8 cellular contexts compared by ENCODE assay signal in the genomic region with DNA sequence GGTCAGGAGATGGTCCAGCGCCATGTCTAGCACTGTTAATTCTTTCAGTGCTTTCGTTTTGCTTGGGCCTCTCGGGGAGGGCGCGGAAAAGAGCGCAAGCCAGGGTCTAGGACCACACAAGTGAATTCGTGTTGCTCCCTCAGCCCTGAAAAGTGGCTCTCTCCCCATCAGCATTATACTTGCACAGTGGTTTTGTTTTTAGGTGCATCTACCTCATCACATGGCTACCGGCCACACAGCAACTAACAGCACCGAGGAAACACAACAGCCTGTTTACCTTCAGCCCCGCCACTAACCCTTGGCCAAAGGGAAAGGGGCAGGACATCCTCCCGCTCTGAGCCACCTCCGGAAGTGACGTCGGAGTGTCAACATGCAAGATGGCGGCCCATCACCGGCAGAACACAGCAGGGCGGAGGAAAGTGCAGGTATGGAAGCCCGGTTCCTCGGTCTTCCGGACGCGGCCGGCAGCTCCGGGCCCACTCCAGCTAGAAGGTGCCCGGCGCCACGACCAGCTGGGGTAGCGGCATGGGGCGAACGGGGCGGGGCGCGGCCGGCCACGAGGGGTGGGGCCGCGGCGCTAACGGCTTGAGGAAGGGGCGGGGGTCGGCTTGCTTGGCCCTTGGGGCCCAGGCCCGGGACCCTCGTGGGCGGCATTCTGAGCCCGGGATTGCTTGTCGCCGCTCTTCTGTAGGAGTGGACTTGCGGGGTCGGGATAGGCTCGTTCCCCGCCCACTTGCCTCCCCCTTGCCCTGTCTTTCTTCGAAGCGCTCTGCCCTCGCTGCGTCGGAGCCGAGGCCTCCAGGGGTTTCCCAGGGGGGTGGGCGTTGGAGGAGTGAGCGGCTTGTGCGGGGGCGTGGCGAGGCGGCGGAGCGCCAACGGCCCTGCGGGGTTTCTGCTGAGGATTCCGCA. TPM values are rescaled to one million over a fixed set of nuclear protein-coding genes. Genes with fewer than 3 reads are reported as not detected.
A peak's percentile ranks its signal among the peaks of the same experiment; 100 is the strongest.
DNase-seq lines count a peak whose midpoint lies in the region; ATAC-seq and TF ChIP-seq lines count a peak whose summit lies in the region.

A gene (minus strand): TSS at position 296 of the 909 bp plus-strand sequence. CDS start 101,582 bp downstream, outside the sequence.
A gene (plus strand): TSS at position 368 of the 909 bp plus-strand sequence. CDS start 10 bp downstream, at position 378.

- no peaks in the 10 kb centered on the region for H3K27me3 ChIP-seq in IMR-90 (ENCODE audit: control insufficient read depth, insufficient read depth, low read length)

- H3K4me1 ChIP-seq in IMR-90 (ENCODE audit: control insufficient read depth, insufficient read depth, low read length) (peaks cover 2% of the 10 kb centered on the region; the same call in 1 of the 2 replicates), OCI-LY7 (ENCODE audit: insufficient read depth, low read length, poor library complexity, severe bottlenecking) (peaks cover 21% of the 10 kb centered on the region), mucosa of descending colon (ENCODE audit: low read depth) (peaks cover 15% of the 10 kb centered on the region)

- H3K9me1 ChIP-seq in IMR-90 (ENCODE audit: insufficient read depth, low read length), result peaks cover 4% of the 10 kb centered on the region

- peak within 1 kb of the TSS; percentile 72 for H4K91ac ChIP-seq in IMR-90 (ENCODE audit: insufficient read depth, low read depth, low read length)

- H3K4me3 ChIP-seq in IMR-90 (ENCODE audit: insufficient read depth, low read depth, low read length) (peak within 1 kb of the TSS; percentile 85), OCI-LY7 (ENCODE audit: low read depth, low read length, poor library complexity, severe bottlenecking) (peak within 1 kb of the TSS; percentile 87), epithelial cell of proximal tubule (ENCODE audit: low read depth, low read length) (peak within 1 kb of the TSS; percentile 76), mucosa of descending colon (peak within 1 kb of the TSS; percentile 99)

- H3K4me2 ChIP-seq in IMR-90 (ENCODE audit: low read depth, low read length), result peak within 1 kb of the TSS; percentile 98
- H3K4me2 ChIP-seq in OCI-LY7 (ENCODE audit: low read length), result peak within 1 kb of the TSS; percentile 77

- H3K36me3 ChIP-seq in IMR-90 (ENCODE audit: control insufficient read depth, insufficient read depth, low read length) (no peaks in the 10 kb centered on the region), OCI-LY7 (ENCODE audit: insufficient read depth, low read length) (no peaks in the 10 kb centered on the region), mucosa of descending colon (ENCODE audit: low read depth) (no peaks in the 10 kb centered on the region)

- H2BK20ac ChIP-seq in IMR-90 (ENCODE audit: low read depth, low read length), result 0 out of 2 replicates have a peak within 1 kb of the TSS, but pooled peaks have one; percentile 32

- BruUV-seq in IMR-90 (replicated peaks; lab: Mats Ljungman, UMichigan) (no TSS peak), OCI-LY7 (replicated peaks; lab: Mats Ljungman, UMichigan) (no TSS peak)

- DNase-seq in DMS114 treated with DMSO at 0.1 percent for 48 hours (lab: John Stamatoyannopoulos, UW; ENCODE audit: unreplicated experiment) (peak; percentile 76), IMR-90 (peak; percentile 88), OCI-LY7 (ENCODE audit: low spot score) (peak; percentile 95), activated T-cell treated with anti-CD3 and anti-CD28 coated beads for 48 hours (ENCODE audit: low read depth) (peak; percentile 86), epithelial cell of proximal tubule (ENCODE audit: low read depth) (peak; percentile 54), mucosa of descending colon (peak; percentile 94 to 98 (median 97))
- peak; percentile 83 to 86 for DNase-seq in stimulated activated CD8-positive, alpha-beta memory T cell treated with anti-CD3 and anti-CD28 coated beads, Interleukin-4, amount 100 ng/mL, for 1 hour (ENCODE audit: low read depth in 2 of 2, low spot score in 1 of 2)

- peak within 1 kb of the TSS; percentile 42; the same call in 1 of the 2 replicates for H2BK120ac ChIP-seq in IMR-90 (ENCODE audit: low read depth, low read length)

- H2AK9ac ChIP-seq in IMR-90 (replicated peaks; ENCODE audit: low read depth, low read length, poor library complexity), result peak within 1 kb of the TSS; percentile 32

- ATAC-seq in GM21529 (IDR thresholded peaks at IDR 0.05; ENCODE audit: unreplicated experiment), result peak; percentile 99
- peak; percentile 99 for ATAC-seq in IMR-90 (ENCODE audit: low read depth)
- ATAC-seq in mucosa of descending colon, result peak; percentile 99

- peak within 1 kb of the TSS; percentile 45 for H3K56ac ChIP-seq in IMR-90 (ENCODE audit: extremely low read depth, insufficient read depth, low read length)

- peak within 1 kb of the TSS; percentile 96 for H3K18ac ChIP-seq in IMR-90 (ENCODE audit: low read depth, low read length)

- WGBS in IMR-90 (ENCODE audit: extremely low coverage in 2 of 2, insufficient read length in 1 of 2), 2 experiments, result 4% methylated on average over 21 of the region's 68 CpGs; no CpG with 5 or more reads in 1 of the 2 experiments

- peak within 1 kb of the TSS; percentile 66 to 96 for H4K8ac ChIP-seq in IMR-90 (ENCODE audit: low read depth in 2 of 2, low read length in 2 of 2)

- peak within 1 kb of the TSS; percentile 61; the same call in 1 of the 2 replicates for H3K23ac ChIP-seq in IMR-90 (ENCODE audit: low read depth, low read length)

- TF ChIP-seq RAD21 in IMR-90 (IDR thresholded peaks at IDR 0.05; ENCODE audit: low read length), result no peak

- CTCF ChIA-PET in IMR-90 (lab: Yijun Ruan, JAX), result interaction anchor here (0.6 kb wide), 1 partner anchor 1681 kb away, joined by 3 read pairs; no protein-coding TSS in a partner anchor
- CTCF ChIA-PET in OCI-LY7 (lab: Charles Lee; ENCODE audit: unreplicated experiment), result no interaction called here

- dilution Hi-C loops in IMR-90 (cut with HindIII; ENCODE audit: low sequenced_read_pairs, unreplicated experiment), result no loop called here

- H3K9me2 ChIP-seq in OCI-LY7 (ENCODE audit: insufficient read depth, low read length), result no peaks in the 10 kb centered on the region

- H3K79me1 ChIP-seq in IMR-90 (ENCODE audit: low read depth in 1 of 2, low read length in 2 of 2), result peaks cover 4 to 21% of the 10 kb centered on the region in 2 experiments; a peak in 3 of 4 replicates

- H3K4ac ChIP-seq in IMR-90 (ENCODE audit: low read depth, low read length), result peak within 1 kb of the TSS; percentile 89

- H4K20me1 ChIP-seq in IMR-90 (ENCODE audit: insufficient read depth, low read length), result no peaks in the 10 kb centered on the region; the same call in 1 of the 2 replicates
- no peaks in the 10 kb centered on the region for H4K20me1 ChIP-seq in OCI-LY7 (ENCODE audit: insufficient read depth, low read length)

- TF ChIP-seq POLR2A in IMR-90 (IDR thresholded peaks at IDR 0.05; ENCODE audit: low read depth, low read length), result peak; percentile 79

- H4K5ac ChIP-seq in IMR-90 (ENCODE audit: low read depth, low read length), result peak within 1 kb of the TSS; percentile 100

- TF ChIP-seq CTCF in IMR-90 (conservative IDR thresholded peaks at IDR 0.05; ENCODE audit: low read depth, low read length) (no peak), OCI-LY7 (conservative IDR thresholded peaks at IDR 0.05; ENCODE audit: low read length) (no peak), epithelial cell of proximal tubule (conservative IDR thresholded peaks at IDR 0.05; ENCODE audit: low read depth, low read length) (no peak), mucosa of descending colon (IDR thresholded peaks at IDR 0.05) (no peak)

- peak within 1 kb of the TSS; percentile 89 for H3K9ac ChIP-seq in IMR-90 (ENCODE audit: low read depth, low read length)

- POLR2A ChIA-PET in IMR-90 (lab: Charles Lee; ENCODE audit: unreplicated experiment) (no interaction called here), OCI-LY7 (lab: Charles Lee) (interaction anchor here (0.6 to 0.7 kb wide), 2 partner anchors 37 to 164 kb away, joined by 3 to 5 read pairs; no protein-coding TSS in a partner anchor)

- H2AK5ac ChIP-seq in IMR-90 (ENCODE audit: low read depth, low read length), result peak within 1 kb of the TSS; percentile 61; the same call in 1 of the 2 replicates

- H2BK5ac ChIP-seq in IMR-90 (ENCODE audit: low read depth, low read length, poor library complexity, severe bottlenecking), result peak within 1 kb of the TSS; percentile 87

- H3K9me3 ChIP-seq in IMR-90 (ENCODE audit: control insufficient read depth, insufficient read depth, low read length) (no peaks in the 10 kb centered on the region), OCI-LY7 (ENCODE audit: low read length) (no peaks in the 10 kb centered on the region), mucosa of descending colon (no peaks in the 10 kb centered on the region)

- H3K27ac ChIP-seq in IMR-90 (ENCODE audit: insufficient read depth, low read length) (peak within 1 kb of the TSS; percentile 88), OCI-LY7 (ENCODE audit: low read depth, low read length, poor library complexity, severe bottlenecking) (peak within 1 kb of the TSS; percentile 58)

- intact Hi-C loops in IMR-90 (cut with micrococcal nuclease) (no loop called here), OCI-LY7 (cut with micrococcal nuclease; ENCODE audit: unreplicated experiment) (loop anchor here (10.0 kb wide), 1 partner anchor 333 kb away; a partner anchor contains a TSS), mucosa of descending colon (cut with DNase I, micrococcal nuclease) (no loop called here)

- H2AFZ ChIP-seq in IMR-90 (replicated peaks; ENCODE audit: low read length, poor library complexity), result peak within 1 kb of the TSS; percentile 95
- H2AFZ ChIP-seq in OCI-LY7 (ENCODE audit: low read length), result peak within 1 kb of the TSS; percentile 91

- in situ Hi-C loops in IMR-90 (cut with MboI; ENCODE audit: low sequenced_read_pairs), result no loop called here

- H2BK15ac ChIP-seq in IMR-90 (ENCODE audit: low read depth, low read length), result no peak within 1 kb of the TSS; the same call in 2 of the 3 replicates

- peaks cover 20% of the 10 kb centered on the region; the same call in 1 of the 2 replicates for H3K79me2 ChIP-seq in OCI-LY7 (ENCODE audit: insufficient read depth, low read depth, low read length)

- peak within 1 kb of the TSS; percentile 97 for H3K14ac ChIP-seq in IMR-90 (replicated peaks; ENCODE audit: low read depth, low read length)

RNA-seq across cellular contexts. Expression of the first gene that starts in this region (rescaled TPM):
- total RNA-seq in IMR-90 (2012; rRNA removed), result under 0.01 TPM in 1 of 2 replicates, not detected in the other
- polyA plus RNA-seq in IMR-90 (2012; rRNA removed), result 0.02 TPM in 1 of 2 replicates, not detected in the other
- not detected in 2 replicates for polyA plus RNA-seq in IMR-90 (2012; cell fraction: cytosol; rRNA removed)
- polyA plus RNA-seq in IMR-90 (2012; cell fraction: nucleus; rRNA removed; ENCODE audit: low replicate concordance), result 0.01 and 0.14 TPM in 2 replicates
- total RNA-seq in OCI-LY7 (2014; rRNA removed; shearing (Covaris generic)), result 0.25 TPM in 1 of 2 replicates, not detected in the other
- 0.13 and 0.22 TPM in 2 replicates for total RNA-seq in OCI-LY7 (2022)
- not detected in 2 replicates for total RNA-seq in epithelial cell of proximal tubule
- 1 to 10 TPM in 1 of 3 donors, under 1 TPM in 2; 0.23 to 2.1 (median 0.27) TPM for total RNA-seq in mucosa of descending colon

RNA-seq across cellular contexts. Expression of the second gene that starts in this region (rescaled TPM):
- 41.2 and 68.6 TPM in 2 replicates for total RNA-seq in IMR-90 (2012; rRNA removed)
- 10.7 and 14.4 TPM in 2 replicates for polyA plus RNA-seq in IMR-90 (2012; rRNA removed)
- polyA plus RNA-seq in IMR-90 (2012; cell fraction: cytosol; rRNA removed), result 3.9 and 5.7 TPM in 2 replicates
- polyA plus RNA-seq in IMR-90 (2012; cell fraction: nucleus; rRNA removed; ENCODE audit: low replicate concordance), result 3.1 and 26.6 TPM in 2 replicates
- 12.3 and 15.7 TPM in 2 replicates for total RNA-seq in OCI-LY7 (2014; rRNA removed; shearing (Covaris generic))
- total RNA-seq in OCI-LY7 (2022), result 38.4 and 41.6 TPM in 2 replicates
- total RNA-seq in epithelial cell of proximal tubule, result 17.3 and 29.5 TPM in 2 replicates
- total RNA-seq in mucosa of descending colon, result 10 to 100 TPM; 33.0 to 46.8 (median 37.5) TPM

Comparison
In these comparisons a context has a peak if more than half of its experiments do, and no peak if none do; other contexts are left out.
1. Peak in every context shown above with its lines: DNase-seq, ATAC-seq, H3K4me3 ChIP-seq and H3K27ac ChIP-seq.